ENCODE assay signal across 1 cellular context in the genomic region with DNA sequence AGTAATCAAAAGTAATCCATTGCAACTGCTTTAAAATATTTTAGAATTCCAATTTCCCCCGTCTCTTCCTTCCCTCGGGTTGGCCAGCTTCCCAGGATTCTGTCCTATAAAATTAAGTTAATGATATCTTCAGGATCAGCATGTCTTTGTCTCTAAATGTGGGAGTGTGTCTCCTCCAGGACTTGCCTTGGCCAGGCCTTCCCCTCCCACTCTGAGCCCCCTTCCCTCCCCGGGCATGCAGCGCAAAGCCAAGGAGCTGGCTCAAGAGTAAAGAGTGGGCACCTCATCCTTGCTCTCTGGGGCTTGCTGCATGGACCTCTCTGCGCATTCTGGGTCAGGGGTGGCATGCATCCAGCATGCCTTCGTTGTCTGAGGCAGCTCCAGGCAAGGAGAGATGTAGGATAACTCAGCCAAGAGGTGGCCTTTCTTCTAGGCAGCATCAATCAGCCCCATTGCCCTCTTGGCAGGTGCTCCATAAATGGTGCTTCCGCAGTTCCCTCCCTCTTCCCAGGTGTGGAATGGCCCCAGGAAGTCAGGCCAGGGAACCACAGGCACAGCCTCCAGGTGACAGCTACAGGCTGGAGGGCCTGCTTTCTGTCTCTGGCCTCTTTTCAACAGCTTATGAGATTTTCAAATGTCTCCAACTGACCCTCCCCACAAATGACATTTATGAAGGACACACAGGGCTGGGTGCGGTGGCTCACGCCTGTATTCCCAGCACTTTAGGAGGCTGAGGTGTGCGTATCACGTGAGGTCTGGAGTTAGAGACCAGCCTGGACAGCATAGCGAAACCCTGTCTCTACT.
TF ChIP-seq lines count a peak whose summit lies in the region.

No MANE protein-coding gene starts in this region.

TF ChIP-seq in SK-N-SH, 30 proteins besides CTCF, POLR2A, EP300 and RAD21:
- peak; percentile 60 for TF ChIP-seq GATA2 (CRISPR knock-in tag; IDR thresholded peaks at IDR 0.05)
- no peak for TF ChIP-seq NRF1 (IDR thresholded peaks at IDR 0.05; ENCODE audit: low read depth, low read length)
- no peak for TF ChIP-seq RFX5 (IDR thresholded peaks at IDR 0.05; ENCODE audit: low read length)
- peak; percentile 37; the same call in 1 of the 2 replicates for TF ChIP-seq TCF12 (IDR thresholded peaks at IDR 0.05)
- TF ChIP-seq NFIC (IDR thresholded peaks at IDR 0.05; ENCODE audit: borderline replicate concordance): peak; percentile 53; the same call in 1 of the 2 replicates
- TF ChIP-seq MXI1 (IDR thresholded peaks at IDR 0.05; ENCODE audit: low read depth, low read length): peak; percentile 52; the same call in 1 of the 2 replicates
